Comparison of ENCODE assay signal across 8 cellular contexts in the genomic region with DNA sequence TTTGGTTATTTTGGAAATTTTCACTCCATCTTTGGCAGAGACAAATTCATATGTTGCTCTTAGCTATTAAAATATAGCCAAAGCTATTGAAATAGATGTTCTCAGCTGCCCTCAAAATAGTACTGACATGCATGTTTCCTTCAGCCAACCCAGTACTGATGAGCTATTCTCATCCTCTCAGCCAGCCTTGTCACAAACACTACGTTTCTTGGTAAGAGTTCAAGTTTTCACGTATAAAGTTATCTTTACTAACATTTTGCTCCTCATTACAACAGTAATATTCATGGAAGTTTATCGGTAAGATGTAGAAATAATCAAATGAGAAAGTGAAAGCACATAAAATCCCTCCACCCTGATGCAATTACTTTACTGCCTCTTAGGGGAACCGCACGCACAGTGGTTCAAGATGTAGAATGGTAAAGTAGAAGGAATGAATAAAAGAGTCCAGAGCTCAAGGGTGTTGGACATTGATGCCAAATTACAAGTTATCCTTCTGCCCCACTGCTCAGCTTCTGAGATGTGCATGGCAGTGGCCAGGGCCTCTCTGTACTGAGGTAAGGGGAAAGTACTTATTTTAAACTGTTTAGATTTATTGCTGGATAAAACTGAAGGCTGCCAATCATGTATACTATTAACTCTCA. TPM values are rescaled to one million over a fixed set of nuclear protein-coding genes. Genes with fewer than 3 reads are reported as not detected.
DNase-seq lines count a peak whose midpoint lies in the region; TF ChIP-seq lines count a peak whose summit lies in the region.

No MANE protein-coding gene starts in this region.

- H3K79me2 ChIP-seq in OCI-LY7 (ENCODE audit: insufficient read depth, low read depth, low read length) (no peaks in the 10 kb centered on the region), parathyroid adenoma (no peaks in the 10 kb centered on the region)

- H3K27me3 ChIP-seq in parathyroid adenoma (ENCODE audit: control insufficient read depth, insufficient read depth, low read length): no peaks in the 10 kb centered on the region

- no peaks in the 10 kb centered on the region for H4K20me1 ChIP-seq in OCI-LY7 (ENCODE audit: insufficient read depth, low read length)

- in situ Hi-C loops in GM13976 (cut with MboI; ENCODE audit: low sequenced_read_pairs, unreplicated experiment): no loop called here

- H2AFZ ChIP-seq in OCI-LY7 (ENCODE audit: low read length) (peak overlapping the region; percentile 89), parathyroid adenoma (no peak overlapping the region)

- H3K9me3 ChIP-seq in OCI-LY7 (ENCODE audit: low read length): no peaks in the 10 kb centered on the region
- no peaks in the 10 kb centered on the region for H3K9me3 ChIP-seq in parathyroid adenoma (ENCODE audit: control insufficient read depth, low read length)

- peak overlapping the region; percentile 66 for H3K27ac ChIP-seq in OCI-LY7 (ENCODE audit: low read depth, low read length, poor library complexity, severe bottlenecking)
- no peak overlapping the region for H3K27ac ChIP-seq in parathyroid adenoma

- peaks cover 16% of the 10 kb centered on the region for H3K4me1 ChIP-seq in OCI-LY7 (ENCODE audit: insufficient read depth, low read length, poor library complexity, severe bottlenecking)
- H3K4me1 ChIP-seq in parathyroid adenoma: no peaks in the 10 kb centered on the region

- DNase-seq in GM13976 (ENCODE audit: low spot score) (peak; percentile 52), HCEC 1CT (peak; percentile 18), OCI-LY7 (ENCODE audit: low spot score) (peak; percentile 45), epithelial cell of esophagus (ENCODE audit: low read depth) (no peak), NCI-H526 treated with DMSO at 0.1 percent for 48 hours (lab: John Stamatoyannopoulos, UW) (no peak), RPMI8226 (no peak), iPS-NIHi7 (ENCODE audit: extremely low spot score) (no peak)

- intact Hi-C loops in OCI-LY7 (cut with micrococcal nuclease; ENCODE audit: unreplicated experiment): no loop called here

- H3K36me3 ChIP-seq in OCI-LY7 (ENCODE audit: insufficient read depth, low read length) (no peaks in the 10 kb centered on the region), parathyroid adenoma (ENCODE audit: control insufficient read depth, insufficient read depth, low read length) (no peaks in the 10 kb centered on the region)

- CTCF ChIA-PET in OCI-LY7 (lab: Charles Lee; ENCODE audit: unreplicated experiment): no interaction called here

- H3K4me2 ChIP-seq in OCI-LY7 (ENCODE audit: low read length): peak overlapping the region; percentile 87
- H3K4me2 ChIP-seq in parathyroid adenoma (ENCODE audit: low read length): peak overlapping the region; percentile 21

- TF ChIP-seq CTCF in GM13976 (IDR thresholded peaks at IDR 0.05; ENCODE audit: borderline replicate concordance, control extremely low read depth, extremely low read depth, insufficient read depth, missing control alignments) (no peak), OCI-LY7 (conservative IDR thresholded peaks at IDR 0.05; ENCODE audit: low read length) (no peak), epithelial cell of esophagus (IDR thresholded peaks at IDR 0.05; ENCODE audit: insufficient read depth, low read depth, low read length, missing control alignments) (no peak), parathyroid adenoma (IDR thresholded peaks at IDR 0.05) (no peak)

- BruUV-seq in OCI-LY7 (replicated peaks; lab: Mats Ljungman, UMichigan): no TSS peak

- H3K9me2 ChIP-seq in OCI-LY7 (ENCODE audit: insufficient read depth, low read length): no peaks in the 10 kb centered on the region

- no peak overlapping the region for H3K9ac ChIP-seq in parathyroid adenoma

- POLR2A ChIA-PET in OCI-LY7 (lab: Charles Lee): interaction anchor here (0.5 to 1.5 kb wide), 11 partner anchors 9 to 399 kb away, joined by 3 to 7 read pairs (median 4); a partner anchor contains a TSS

- H3K4me3 ChIP-seq in OCI-LY7 (ENCODE audit: low read depth, low read length, poor library complexity, severe bottlenecking): peak overlapping the region; percentile 65
- H3K4me3 ChIP-seq in epithelial cell of esophagus (ENCODE audit: low read length): peak overlapping the region; percentile 24
- H3K4me3 ChIP-seq in parathyroid adenoma (ENCODE audit: low read depth, low read length): peak overlapping the region; percentile 25

RNA-seq across cellular contexts. Expression of a gene that starts 20.7 kb away (rescaled TPM):
- total RNA-seq in OCI-LY7 (2014; rRNA removed; shearing (Covaris generic)): 13.8 and 14.7 TPM in 2 replicates
- 22.0 and 22.5 TPM in 2 replicates for total RNA-seq in OCI-LY7 (2022)

Comparison
In these comparisons a context has a peak if more than half of its experiments do, and no peak if none do; other contexts are left out.
1. DNase-seq: peak in GM13976 (single experiment), HCEC 1CT (single experiment) and OCI-LY7 (single experiment); none in epithelial cell of esophagus (single experiment), NCI-H526 treated with DMSO at 0.1 percent for 48 hours (single experiment), RPMI8226 (single experiment) and iPS-NIHi7 (single experiment).
2. Peak in every context shown above with its lines, with median percentiles within 50 percentile points of each other: H3K4me3 ChIP-seq.